ENCODE assay signal across 7 cellular contexts in genomic region chr11:119149371-119150275, GRCh38. TPM values are rescaled to one million over a fixed set of nuclear protein-coding genes. Genes with fewer than 3 reads are reported as not detected.
DNase-seq lines count a peak whose midpoint lies in the region; ATAC-seq and TF ChIP-seq lines count a peak whose summit lies in the region.

No MANE protein-coding gene starts in this region.

- H3K27ac Mint-ChIP-seq in T-cell, result no peak overlapping the region

- H3K4me3 ChIP-seq in skeletal muscle satellite cell (ENCODE audit: low read length), result peak overlapping the region; percentile 76

- CTCF ChIA-PET in HEK293T (lab: Yijun Ruan, JAX), result no interaction called here
- CTCF ChIA-PET in T-cell (lab: Charles Lee), result interaction anchor here in 1 of 2 donors (0.7 kb wide), 1 partner anchor 124 kb away, joined by 3 read pairs; no protein-coding TSS in a partner anchor
- CTCF ChIA-PET in GM10248 (lab: Yijun Ruan, JAX), result interaction anchor here (0.8 to 8.9 kb wide), 5 partner anchors 20 to 173 kb away, joined by 3 to 45 read pairs (median 6); partner anchors contain the start of gene NLRX1

- ATAC-seq in T-cell (replicated peaks in 1 of 4), result peak; percentile 47 to 62 (median 54)
- ATAC-seq in left ventricle myocardium superior, result peak; percentile 40
- ATAC-seq in HG03442 (IDR thresholded peaks at IDR 0.05; ENCODE audit: unreplicated experiment), result no peak
- no peak for ATAC-seq in GM19324 (IDR thresholded peaks at IDR 0.05; ENCODE audit: low FRiP score, unreplicated experiment)

- TF ChIP-seq CTCF in GM10248 (IDR thresholded peaks at IDR 0.05; ENCODE audit: control extremely low read depth, extremely low read depth, low read depth, missing control alignments), result no peak

- H3K9me3 ChIP-seq in skeletal muscle satellite cell (replicated peaks; ENCODE audit: low read length), result no peaks in the 10 kb centered on the region

- H3K27me3 Mint-ChIP-seq in T-cell, result peaks cover 22 to 42% of the 10 kb centered on the region in 2 donors

- intact Hi-C loops in left ventricle myocardium superior (cut with micrococcal nuclease), result no loop called here

- H3K27me3 ChIP-seq in skeletal muscle satellite cell (ENCODE audit: control insufficient read depth, insufficient read depth, low read length), result peaks cover 56% of the 10 kb centered on the region

- peak overlapping the region; percentile 34 to 70 (median 55) for H3K4me3 Mint-ChIP-seq in T-cell

- H3K36me3 Mint-ChIP-seq in T-cell, result no peaks in the 10 kb centered on the region

- DNase-seq in HEK293T (ENCODE audit: extremely low spot score) (peak; percentile 42), T-cell (peak in 5 of 34 experiments; percentile 7 to 12 (median 8)), left ventricle myocardium superior (no peak), GM10248 (ENCODE audit: extremely low spot score) (no peak)

- POLR2A ChIA-PET in HEK293T (lab: Yijun Ruan, JAX) (interaction anchor here (1.0 to 1.5 kb wide), 4 partner anchors 11 to 359 kb away, joined by 3 to 4 read pairs (median 3); partner anchors contain the start of genes HINFP and NLRX1), T-cell (lab: Charles Lee) (interaction anchor here in 1 of 2 donors (0.6 kb wide), 1 partner anchor 15 kb away, joined by 4 read pairs; no protein-coding TSS in a partner anchor), GM10248 (lab: Yijun Ruan, JAX) (no interaction called here)

- peak overlapping the region; percentile 49 for H3K9ac ChIP-seq in skeletal muscle satellite cell (ENCODE audit: low read depth, low read length)

- peaks cover 10 to 15% (median 13%) of the 10 kb centered on the region in 3 donors for H3K4me1 Mint-ChIP-seq in T-cell

- H3K36me3 ChIP-seq in skeletal muscle satellite cell (ENCODE audit: insufficient read depth, low read length), result no peaks in the 10 kb centered on the region

- H3K4me2 ChIP-seq in skeletal muscle satellite cell (ENCODE audit: low read length), result peak overlapping the region; percentile 96

- peaks cover 10% of the 10 kb centered on the region for H3K4me1 ChIP-seq in skeletal muscle satellite cell (ENCODE audit: control insufficient read depth, insufficient read depth, low read length)

- H3K9me3 Mint-ChIP-seq in T-cell, result no peaks in the 10 kb centered on the region

TF ChIP-seq in HEK293T, 16 proteins besides CTCF, POLR2A, EP300 and RAD21:
- TF ChIP-seq FOXM1 (IDR thresholded peaks at IDR 0.05; ENCODE audit: borderline replicate concordance) (no peak), L3MBTL2 (conservative IDR thresholded peaks at IDR 0.05) (peak; percentile 46; the same call in 1 of the 2 replicates), ELF4 (IDR thresholded peaks at IDR 0.05) (no peak), TARDBP (IDR thresholded peaks at IDR 0.05) (no peak)

RNA-seq across cellular contexts. Expression of gene ABCG4, which starts 0.8 kb away (rescaled TPM):
- total RNA-seq in T-cell (under 1 TPM in 1 of 5 donors, not detected in 4; 0.09 TPM), left ventricle myocardium superior (1.1 TPM)
- not detected in 2 replicates for total RNA-seq in skeletal muscle satellite cell (2012; rRNA removed)

RNA-seq across cellular contexts. Expression of gene NLRX1, which starts 18.9 kb away (rescaled TPM):
- 10 to 100 TPM in 3 of 5 donors, 1 to 10 TPM in 2; 6.5 to 12.8 (median 11.6) TPM for total RNA-seq in T-cell
- total RNA-seq in left ventricle myocardium superior, result 31.2 TPM
- 10.1 and 10.5 TPM in 2 replicates for total RNA-seq in skeletal muscle satellite cell (2012; rRNA removed)

RNA-seq across cellular contexts. Expression of gene HINFP, which starts 28.2 kb away (rescaled TPM):
- total RNA-seq in T-cell, result 10 to 100 TPM; 30.0 to 68.5 (median 56.7) TPM
- total RNA-seq in left ventricle myocardium superior, result 12.8 TPM
- 8.3 and 10.4 TPM in 2 replicates for total RNA-seq in skeletal muscle satellite cell (2012; rRNA removed)

RNA-seq across cellular contexts. Expression of gene NHERF4, which starts 35.7 kb away (rescaled TPM):
- total RNA-seq in T-cell, result 1 to 10 TPM in 1 of 5 donors, under 1 TPM in 3, not detected in 1; 0.30 to 1.1 (median 0.73) TPM
- total RNA-seq in left ventricle myocardium superior, result 1.1 TPM
- not detected in 2 replicates for total RNA-seq in skeletal muscle satellite cell (2012; rRNA removed)

RNA-seq across cellular contexts. Expression of gene C2CD2L, which starts 42.5 kb away (rescaled TPM):
- total RNA-seq in T-cell (10 to 100 TPM; 18.9 to 36.4 (median 30.6) TPM), left ventricle myocardium superior (9.6 TPM)
- 2.8 and 3.0 TPM in 2 replicates for total RNA-seq in skeletal muscle satellite cell (2012; rRNA removed)

Comparison
In these comparisons a context has a peak if more than half of its experiments do, and no peak if none do; other contexts are left out.
1. ATAC-seq: peak in T-cell (4 of 4) and left ventricle myocardium superior (single experiment); none in HG03442 (single experiment) and GM19324 (single experiment).